ENCODE assay signal across 30 cellular contexts in genomic region chr20:59623133-59623532, GRCh38. TPM values are rescaled to one million over a fixed set of nuclear protein-coding genes. Genes with fewer than 3 reads are reported as not detected.
"Had no signal": no experiment of that assay in that cellular context is flagged by ENCODE, and none has a peak within 500 bp of the region (broad histone marks: within the 10 kb centered on the region; RNA-seq: fewer than 3 reads in every experiment).

No MANE protein-coding gene starts in this region.

- H3K4me3 ChIP-seq: left ventricle myocardium inferior, lung, right atrium auricular region, skin epidermis, stomach, testis, thyroid gland, transverse colon, upper lobe of left lung had no signal

- H3K4me3 Mint-ChIP-seq: mesothelial cell of epicardium; naive B cell; nephron; neural crest cell; stimulated activated naive B cell treated with anti-CD40 and anti-IgM and Interleukin-4, amounts not matched to agents 10 μg/mL and 1 μg/mL and 100 μg/mL, for 72 hours had no signal

- H3K27me3 ChIP-seq: right atrium auricular region, testis, thyroid gland had no signal

- H3K9me3 Mint-ChIP-seq: stimulated activated naive B cell treated with anti-CD40 and anti-IgM and Interleukin-4, amounts not matched to agents 10 μg/mL and 1 μg/mL and 100 μg/mL, for 72 hours had no signal

- H3K27ac Mint-ChIP-seq: mesothelial cell of epicardium; nephron; progenitor cell of endocrine pancreas; stimulated activated naive B cell treated with anti-CD40 and anti-IgM and Interleukin-4, amounts not matched to agents 10 μg/mL and 1 μg/mL and 100 μg/mL, for 72 hours had no signal

- H3K36me3 Mint-ChIP-seq: naive B cell; stimulated activated naive B cell treated with anti-CD40 and anti-IgM and Interleukin-4, amounts not matched to agents 10 μg/mL and 1 μg/mL and 100 μg/mL, for 72 hours had no signal

- H3K9me3 ChIP-seq: left ventricle myocardium inferior, neutrophil, right atrium auricular region, testis, thyroid gland, transverse colon, upper lobe of left lung had no signal

- H3K4me1 ChIP-seq: left ventricle myocardium inferior, right atrium auricular region, stomach, testis, thyroid gland, transverse colon, upper lobe of left lung had no signal

- H3K4me1 Mint-ChIP-seq: mesothelial cell of epicardium; nephron; stimulated activated naive B cell treated with anti-CD40 and anti-IgM and Interleukin-4, amounts not matched to agents 10 μg/mL and 1 μg/mL and 100 μg/mL, for 72 hours had no signal

- H3K27ac ChIP-seq: left ventricle myocardium inferior, neutrophil, right atrium auricular region, skin epidermis, stomach, testis, thyroid gland, transverse colon, upper lobe of left lung had no signal

- H3K36me3 ChIP-seq: left ventricle myocardium inferior, neutrophil, right atrium auricular region, stomach, thyroid gland, transverse colon, upper lobe of left lung had no signal

- ATAC-seq: sciatic nerve; stimulated activated naive B cell treated with anti-CD40 and anti-IgM and Interleukin-4, amounts not matched to agents 10 μg/mL and 1 μg/mL and 100 μg/mL, for 72 hours; stimulated activated naive CD8-positive, alpha-beta T cell treated with anti-CD3 and anti-CD28 coated beads, Interleukin-15, Interleukin-2, amounts not matched to agents 100 U/mL and 50 U/mL, for 24 hours had no signal

- DNase-seq: head of caudate nucleus; hypothalamus; islet precursor cell; left ventricle myocardium inferior; mesendoderm; naive B cell; occipital lobe; stimulated activated CD4-positive, alpha-beta T cell treated with anti-CD3 and anti-CD28 coated beads, Interleukin-12 subunit alpha, Interleukin-12 subunit beta, amount 100 ng/mL, for 4 hours; stimulated activated CD4-positive, alpha-beta T cell treated with anti-CD3 and anti-CD28 coated beads, Interleukin-15, amount 100 ng/mL, for 24 hours; stimulated activated CD4-positive, alpha-beta T cell treated with anti-CD3 and anti-CD28 coated beads, Interleukin-2, amount 100 ng/mL, for 24 hours; stimulated activated CD4-positive, alpha-beta T cell treated with anti-CD3 and anti-CD28 coated beads, Interleukin-4, amount 100 ng/mL, for 1 hour; stimulated activated naive B cell treated with anti-CD40 and anti-IgM and Interleukin-4, amounts not matched to agents 10 μg/mL and 1 μg/mL and 100 μg/mL, for 72 hours; stimulated activated naive CD8-positive, alpha-beta T cell treated with anti-CD3 and anti-CD28 coated beads, Interleukin-15, Interleukin-2, amounts not matched to agents 100 U/mL and 50 U/mL, for 24 hours; stomach; testis; thyroid gland; transverse colon had no signal

RNA-seq across cellular contexts. Expression of gene PHACTR3, which starts 18.8 kb away (rescaled TPM):
- total RNA-seq: kidney epithelial cell, osteocyte, pulmonary artery endothelial cell, sciatic nerve had no signal
